1 cellular context compared by ENCODE assay signal in the genomic region with DNA sequence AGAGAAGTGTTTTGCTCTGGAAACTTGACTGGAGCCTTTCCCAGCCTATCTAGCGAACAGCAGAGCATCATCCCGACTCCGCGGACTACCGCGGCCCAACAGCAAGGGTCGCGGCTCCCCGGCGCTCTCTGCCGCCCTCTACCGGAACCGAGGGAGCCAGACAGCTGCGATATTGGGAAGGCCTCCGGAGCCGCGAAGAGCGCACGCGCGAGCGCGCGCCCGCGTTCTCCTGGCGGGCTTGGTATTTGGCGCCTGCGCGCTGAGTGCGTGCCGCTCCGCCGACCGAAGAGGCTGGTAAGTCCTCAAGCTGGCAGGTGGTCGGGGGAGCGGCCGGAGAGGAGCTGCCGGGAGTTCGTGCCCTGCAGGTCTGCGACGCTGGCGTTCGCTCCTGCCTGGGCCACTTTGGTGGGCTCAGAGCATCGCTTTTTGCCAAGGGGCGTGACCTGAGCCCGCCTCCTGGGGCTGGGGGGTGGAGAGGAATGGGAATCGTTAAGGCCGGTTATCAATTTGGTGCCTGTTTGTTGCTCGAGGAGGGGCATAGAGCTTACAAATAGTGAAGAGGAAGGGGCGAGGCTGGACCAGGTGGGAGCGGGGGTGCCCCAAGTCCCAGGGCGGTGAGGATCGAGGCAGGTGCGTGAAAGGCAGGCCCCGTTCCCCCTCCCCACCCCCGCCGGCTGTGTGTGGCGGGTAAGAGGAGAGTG.
TF ChIP-seq lines count a peak whose summit lies in the region.

A gene with protein sequence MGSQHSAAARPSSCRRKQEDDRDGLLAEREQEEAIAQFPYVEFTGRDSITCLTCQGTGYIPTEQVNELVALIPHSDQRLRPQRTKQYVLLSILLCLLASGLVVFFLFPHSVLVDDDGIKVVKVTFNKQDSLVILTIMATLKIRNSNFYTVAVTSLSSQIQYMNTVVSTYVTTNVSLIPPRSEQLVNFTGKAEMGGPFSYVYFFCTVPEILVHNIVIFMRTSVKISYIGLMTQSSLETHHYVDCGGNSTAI (plus strand): TSS at position 257 of the 701 bp plus-strand sequence. CDS start 641 bp downstream, outside the sequence.

TF ChIP-seq in HepG2, 621 proteins besides CTCF, POLR2A, EP300 and RAD21 (continued from another document and continues in another):
- TF ChIP-seq, protein P1, sequence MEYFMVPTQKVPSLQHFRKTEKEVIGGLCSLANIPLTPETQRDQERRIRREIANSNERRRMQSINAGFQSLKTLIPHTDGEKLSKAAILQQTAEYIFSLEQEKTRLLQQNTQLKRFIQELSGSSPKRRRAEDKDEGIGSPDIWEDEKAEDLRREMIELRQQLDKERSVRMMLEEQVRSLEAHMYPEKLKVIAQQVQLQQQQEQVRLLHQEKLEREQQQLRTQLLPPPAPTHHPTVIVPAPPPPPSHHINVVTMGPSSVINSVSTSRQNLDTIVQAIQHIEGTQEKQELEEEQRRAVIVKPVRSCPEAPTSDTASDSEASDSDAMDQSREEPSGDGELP (IDR thresholded peaks at IDR 0.05; ENCODE audit: borderline replicate concordance, low read depth): peak; percentile 53; the same call in 1 of the 2 replicates
- TF ChIP-seq, protein P2, sequence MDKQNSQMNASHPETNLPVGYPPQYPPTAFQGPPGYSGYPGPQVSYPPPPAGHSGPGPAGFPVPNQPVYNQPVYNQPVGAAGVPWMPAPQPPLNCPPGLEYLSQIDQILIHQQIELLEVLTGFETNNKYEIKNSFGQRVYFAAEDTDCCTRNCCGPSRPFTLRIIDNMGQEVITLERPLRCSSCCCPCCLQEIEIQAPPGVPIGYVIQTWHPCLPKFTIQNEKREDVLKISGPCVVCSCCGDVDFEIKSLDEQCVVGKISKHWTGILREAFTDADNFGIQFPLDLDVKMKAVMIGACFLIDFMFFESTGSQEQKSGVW (CRISPR knock-in tag; IDR thresholded peaks at IDR 0.05; ENCODE audit: borderline replicate concordance): no peak
- TF ChIP-seq MED1 (CRISPR knock-in tag; IDR thresholded peaks at IDR 0.05) (peak; percentile 68), PLRG1 (conservative IDR thresholded peaks at IDR 0.05) (no peak), MBD4 (IDR thresholded peaks at IDR 0.05; ENCODE audit: borderline replicate concordance, low read length) (no peak), ELF4 (CRISPR knock-in tag; IDR thresholded peaks at IDR 0.05; ENCODE audit: borderline replicate concordance) (no peak), ZNF564 (CRISPR knock-in tag; IDR thresholded peaks at IDR 0.05) (peak; percentile 31; the same call in 1 of the 2 replicates), FOXK2 (IDR thresholded peaks at IDR 0.05) (no peak), NFIB (CRISPR knock-in tag; IDR thresholded peaks at IDR 0.05; ENCODE audit: borderline replicate concordance) (no peak), SALL1 (CRISPR knock-in tag; IDR thresholded peaks at IDR 0.05) (peak; percentile 82; the same call in 1 of the 2 replicates), PRPF4 (IDR thresholded peaks at IDR 0.05; ENCODE audit: low read depth, low read length, poor library complexity, severe bottlenecking) (no peak), ZBTB1 (CRISPR knock-in tag; IDR thresholded peaks at IDR 0.05; ENCODE audit: borderline replicate concordance) (no peak), ZNF672 (CRISPR knock-in tag; IDR thresholded peaks at IDR 0.05) (no peak), ARID2 (CRISPR knock-in tag; IDR thresholded peaks at IDR 0.05; ENCODE audit: borderline replicate concordance) (no peak), PHF8 (CRISPR knock-in tag; IDR thresholded peaks at IDR 0.05) (peak; percentile 86), ZBTB38 (CRISPR knock-in tag; IDR thresholded peaks at IDR 0.05) (peak; percentile 48; the same call in 1 of the 2 replicates), KLF15 (CRISPR knock-in tag; IDR thresholded peaks at IDR 0.05; ENCODE audit: borderline replicate concordance) (peak; percentile 24; the same call in 1 of the 2 replicates), SCMH1 (CRISPR knock-in tag; IDR thresholded peaks at IDR 0.05; ENCODE audit: borderline replicate concordance) (no peak), ETS1 (CRISPR knock-in tag; IDR thresholded peaks at IDR 0.05) (peak; percentile 62; the same call in 1 of the 2 replicates), ZNF326 (CRISPR knock-in tag; IDR thresholded peaks at IDR 0.05; ENCODE audit: borderline replicate concordance) (no peak), TOPORS (CRISPR knock-in tag; IDR thresholded peaks at IDR 0.05) (no peak), ZBTB33 (CRISPR knock-in tag; IDR thresholded peaks at IDR 0.05) (no peak), ZNF644 (CRISPR knock-in tag; IDR thresholded peaks at IDR 0.05; ENCODE audit: low read depth) (no peak), TGIF2 (CRISPR knock-in tag; IDR thresholded peaks at IDR 0.05) (no peak), ZNF552 (CRISPR knock-in tag; IDR thresholded peaks at IDR 0.05; ENCODE audit: borderline replicate concordance) (peak; percentile 84; the same call in 1 of the 2 replicates), MAF1 (CRISPR knock-in tag; IDR thresholded peaks at IDR 0.05; ENCODE audit: borderline replicate concordance) (peak; percentile 27; the same call in 1 of the 2 replicates), FLYWCH1 (CRISPR knock-in tag; IDR thresholded peaks at IDR 0.05) (no peak), MAFF (IDR thresholded peaks at IDR 0.05; ENCODE audit: low read depth, low read length) (no peak), KDM5A (IDR thresholded peaks at IDR 0.05; ENCODE audit: borderline replicate concordance, low read length) (peak; percentile 32; the same call in 1 of the 2 replicates), ZSCAN31 (CRISPR knock-in tag; IDR thresholded peaks at IDR 0.05; ENCODE audit: low read depth) (peak; percentile 58; the same call in 1 of the 2 replicates), TEAD2 (CRISPR knock-in tag; IDR thresholded peaks at IDR 0.05) (no peak), CEBPB (IDR thresholded peaks at IDR 0.05; ENCODE audit: borderline replicate concordance, low read depth, low read length) (no peak), MLX (CRISPR knock-in tag; IDR thresholded peaks at IDR 0.05) (no peak), ZKSCAN1 (IDR thresholded peaks at IDR 0.05; ENCODE audit: low read length) (no peak), CAMTA2 (CRISPR knock-in tag; IDR thresholded peaks at IDR 0.05; ENCODE audit: borderline replicate concordance) (no peak), ZNF687 (CRISPR knock-in tag; IDR thresholded peaks at IDR 0.05) (peak; percentile 97), ZNF138 (CRISPR knock-in tag; IDR thresholded peaks at IDR 0.05; ENCODE audit: low read depth) (0 out of 2 replicates have a peak, but pooled peaks have one; percentile 52), ZBTB44 (CRISPR knock-in tag; IDR thresholded peaks at IDR 0.05) (0 out of 2 replicates have a peak, but pooled peaks have one; percentile 70), ARNT2 (CRISPR knock-in tag; IDR thresholded peaks at IDR 0.05; ENCODE audit: low read depth) (peak; percentile 67; the same call in 1 of the 2 replicates), NFKBIZ (CRISPR knock-in tag; IDR thresholded peaks at IDR 0.05) (peak; percentile 62; the same call in 1 of the 2 replicates), NCOA5 (CRISPR knock-in tag; IDR thresholded peaks at IDR 0.05) (no peak)
- TF ChIP-seq, protein P3, sequence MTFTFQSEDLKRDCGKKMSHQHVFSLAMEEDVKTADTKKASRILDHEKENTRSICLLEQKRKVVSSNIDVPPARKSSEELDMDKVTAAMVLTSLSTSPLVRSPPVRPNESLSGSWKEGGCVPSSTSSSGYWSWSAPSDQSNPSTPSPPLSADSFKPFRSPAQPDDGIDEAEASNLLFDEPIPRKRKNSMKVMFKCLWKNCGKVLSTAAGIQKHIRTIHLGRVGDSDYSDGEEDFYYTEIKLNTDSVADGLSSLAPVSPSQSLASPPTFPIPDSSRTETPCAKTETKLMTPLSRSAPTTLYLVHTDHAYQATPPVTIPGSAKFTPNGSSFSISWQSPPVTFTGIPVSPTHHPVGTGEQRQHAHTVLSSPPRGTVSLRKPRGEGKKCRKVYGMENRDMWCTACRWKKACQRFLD (CRISPR knock-in tag; IDR thresholded peaks at IDR 0.05; ENCODE audit: borderline replicate concordance): no peak
- TF ChIP-seq, protein P4, sequence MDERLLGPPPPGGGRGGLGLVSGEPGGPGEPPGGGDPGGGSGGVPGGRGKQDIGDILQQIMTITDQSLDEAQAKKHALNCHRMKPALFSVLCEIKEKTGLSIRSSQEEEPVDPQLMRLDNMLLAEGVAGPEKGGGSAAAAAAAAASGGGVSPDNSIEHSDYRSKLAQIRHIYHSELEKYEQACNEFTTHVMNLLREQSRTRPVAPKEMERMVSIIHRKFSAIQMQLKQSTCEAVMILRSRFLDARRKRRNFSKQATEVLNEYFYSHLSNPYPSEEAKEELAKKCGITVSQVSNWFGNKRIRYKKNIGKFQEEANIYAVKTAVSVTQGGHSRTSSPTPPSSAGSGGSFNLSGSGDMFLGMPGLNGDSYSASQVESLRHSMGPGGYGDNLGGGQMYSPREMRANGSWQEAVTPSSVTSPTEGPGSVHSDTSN (CRISPR knock-in tag; IDR thresholded peaks at IDR 0.05): no peak
- TF ChIP-seq, protein P5, sequence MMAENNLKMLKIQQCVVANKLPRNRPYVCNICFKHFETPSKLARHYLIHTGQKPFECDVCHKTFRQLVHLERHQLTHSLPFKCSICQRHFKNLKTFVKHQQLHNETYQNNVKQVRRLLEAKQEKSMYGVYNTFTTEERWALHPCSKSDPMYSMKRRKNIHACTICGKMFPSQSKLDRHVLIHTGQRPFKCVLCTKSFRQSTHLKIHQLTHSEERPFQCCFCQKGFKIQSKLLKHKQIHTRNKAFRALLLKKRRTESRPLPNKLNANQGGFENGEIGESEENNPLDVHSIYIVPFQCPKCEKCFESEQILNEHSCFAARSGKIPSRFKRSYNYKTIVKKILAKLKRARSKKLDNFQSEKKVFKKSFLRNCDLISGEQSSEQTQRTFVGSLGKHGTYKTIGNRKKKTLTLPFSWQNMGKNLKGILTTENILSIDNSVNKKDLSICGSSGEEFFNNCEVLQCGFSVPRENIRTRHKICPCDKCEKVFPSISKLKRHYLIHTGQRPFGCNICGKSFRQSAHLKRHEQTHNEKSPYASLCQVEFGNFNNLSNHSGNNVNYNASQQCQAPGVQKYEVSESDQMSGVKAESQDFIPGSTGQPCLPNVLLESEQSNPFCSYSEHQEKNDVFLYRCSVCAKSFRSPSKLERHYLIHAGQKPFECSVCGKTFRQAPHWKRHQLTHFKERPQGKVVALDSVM (CRISPR knock-in tag; IDR thresholded peaks at IDR 0.05): no peak
